ENCODE assay signal across 11 cellular contexts in genomic region chr4:81506731-81507130, GRCh38. TPM values are rescaled to one million over a fixed set of nuclear protein-coding genes. Genes with fewer than 3 reads are reported as not detected.
DNase-seq lines count a peak whose midpoint lies in the region; ATAC-seq and TF ChIP-seq lines count a peak whose summit lies in the region.
"Had no signal": no experiment of that assay in that cellular context is flagged by ENCODE, and none has a peak within 500 bp of the region (broad histone marks: within the 10 kb centered on the region; RNA-seq: fewer than 3 reads in every experiment).

No MANE protein-coding gene starts in this region.

- H3K9ac ChIP-seq in neural progenitor cell: no peak overlapping the region

- TF ChIP-seq POLR2A in stomach (IDR thresholded peaks at IDR 0.05): no peak

- CTCF ChIA-PET in activated CD4-positive, alpha-beta memory T cell treated with anti-CD3 and anti-CD28 coated beads for 36 hours (lab: Charles Lee): no interaction called here
- CTCF ChIA-PET in activated CD4-positive, alpha-beta memory T cell treated with anti-CD3 and anti-CD28 coated beads, Interleukin-2, amount 10 ng/mL, durations not matched to agents 7 days and 5 days (lab: Charles Lee): no interaction called here

- no peak for TF ChIP-seq EP300 in stomach (IDR thresholded peaks at IDR 0.05)

- H3K4me3 Mint-ChIP-seq in activated CD4-positive, alpha-beta memory T cell treated with anti-CD3 and anti-CD28 coated beads for 36 hours: no peak overlapping the region
- no peak overlapping the region for H3K4me3 Mint-ChIP-seq in activated CD4-positive, alpha-beta memory T cell treated with anti-CD3 and anti-CD28 coated beads, Interleukin-2, amount 10 ng/mL, durations not matched to agents 7 days and 5 days
- H3K4me3 Mint-ChIP-seq in stimulated activated naive B cell treated with anti-CD40 and anti-IgM and Interleukin-4, amounts not matched to agents 10 μg/mL and 1 μg/mL and 100 μg/mL, for 72 hours: no peak overlapping the region
- H3K4me3 Mint-ChIP-seq in neural progenitor cell: no peak overlapping the region
- H3K4me3 Mint-ChIP-seq: activated CD8-positive, alpha-beta memory T cell treated with anti-CD3 and anti-CD28 coated beads, Interleukin-2, amount 10 ng/mL, durations not matched to agents 7 days and 5 days had no signal

- ATAC-seq in GM21786 (IDR thresholded peaks at IDR 0.05; ENCODE audit: unreplicated experiment) (peak; percentile 46), HG03469 (IDR thresholded peaks at IDR 0.05; ENCODE audit: unreplicated experiment) (peak; percentile 46)
- ATAC-seq in stimulated activated naive B cell treated with anti-CD40 and anti-IgM and Interleukin-4, amounts not matched to agents 10 μg/mL and 1 μg/mL and 100 μg/mL, for 72 hours (replicated peaks): peak; percentile 84 to 86
- ATAC-seq: activated CD8-positive, alpha-beta memory T cell treated with anti-CD3 and anti-CD28 coated beads, Interleukin-2, amount 10 ng/mL, durations not matched to agents 7 days and 5 days had no signal

- peak; percentile 18 for DNase-seq in activated CD4-positive, alpha-beta memory T cell treated with anti-CD3 and anti-CD28 coated beads for 36 hours
- DNase-seq in activated CD4-positive, alpha-beta memory T cell treated with anti-CD3 and anti-CD28 coated beads, Interleukin-2, amount 10 ng/mL, durations not matched to agents 7 days and 5 days: no peak
- DNase-seq in stimulated activated naive B cell treated with anti-CD40 and anti-IgM and Interleukin-4, amounts not matched to agents 10 μg/mL and 1 μg/mL and 100 μg/mL, for 72 hours: peak; percentile 76
- no peak for DNase-seq in effector CD8-positive, alpha-beta T cell (lab: John Stamatoyannopoulos, UW)
- DNase-seq in neural progenitor cell (ENCODE audit: low spot score): no peak
- no peak for DNase-seq in stomach
- DNase-seq: activated CD8-positive, alpha-beta memory T cell treated with anti-CD3 and anti-CD28 coated beads, Interleukin-2, amount 10 ng/mL, durations not matched to agents 7 days and 5 days; HCEC 1CT; NCI-H526 had no signal

- H3K27me3 ChIP-seq in neural progenitor cell: no peaks in the 10 kb centered on the region
- peaks cover 0 to 4% (median 0%) of the 10 kb centered on the region in 3 donors for H3K27me3 ChIP-seq in stomach

- H2AFZ ChIP-seq in neural progenitor cell (replicated peaks): no peak overlapping the region

- H3K27ac ChIP-seq in neural progenitor cell: no peak overlapping the region
- H3K27ac ChIP-seq in stomach: peak overlapping the region in 1 of 5 donors; percentile 55

- intact Hi-C loops in activated CD4-positive, alpha-beta memory T cell treated with anti-CD3 and anti-CD28 coated beads for 36 hours (cut with micrococcal nuclease): loop anchor here (5.0 kb wide), 1 partner anchor 56 kb away; no protein-coding TSS in a partner anchor
- intact Hi-C loops in stomach (cut with DNase I; ENCODE audit: low total_unique reads): no loop called here

- H3K27me3 Mint-ChIP-seq in activated CD4-positive, alpha-beta memory T cell treated with anti-CD3 and anti-CD28 coated beads for 36 hours: no peaks in the 10 kb centered on the region
- peaks cover 2% of the 10 kb centered on the region for H3K27me3 Mint-ChIP-seq in activated CD4-positive, alpha-beta memory T cell treated with anti-CD3 and anti-CD28 coated beads, Interleukin-2, amount 10 ng/mL, durations not matched to agents 7 days and 5 days
- H3K27me3 Mint-ChIP-seq in stimulated activated naive B cell treated with anti-CD40 and anti-IgM and Interleukin-4, amounts not matched to agents 10 μg/mL and 1 μg/mL and 100 μg/mL, for 72 hours: no peaks in the 10 kb centered on the region
- H3K27me3 Mint-ChIP-seq in neural progenitor cell (ENCODE audit: insufficient read depth, low read depth): peaks cover 6% of the 10 kb centered on the region

- peaks cover 30% of the 10 kb centered on the region for H3K4me1 Mint-ChIP-seq in activated CD4-positive, alpha-beta memory T cell treated with anti-CD3 and anti-CD28 coated beads for 36 hours (ENCODE audit: low read depth)
- H3K4me1 Mint-ChIP-seq in activated CD4-positive, alpha-beta memory T cell treated with anti-CD3 and anti-CD28 coated beads, Interleukin-2, amount 10 ng/mL, durations not matched to agents 7 days and 5 days: peaks cover 26% of the 10 kb centered on the region
- H3K4me1 Mint-ChIP-seq in stimulated activated naive B cell treated with anti-CD40 and anti-IgM and Interleukin-4, amounts not matched to agents 10 μg/mL and 1 μg/mL and 100 μg/mL, for 72 hours: peaks cover 54 to 86% of the 10 kb centered on the region in 2 donors
- peaks cover 45% of the 10 kb centered on the region for H3K4me1 Mint-ChIP-seq in neural progenitor cell

- H3K27ac Mint-ChIP-seq in activated CD4-positive, alpha-beta memory T cell treated with anti-CD3 and anti-CD28 coated beads for 36 hours: no peak overlapping the region
- no peak overlapping the region for H3K27ac Mint-ChIP-seq in activated CD4-positive, alpha-beta memory T cell treated with anti-CD3 and anti-CD28 coated beads, Interleukin-2, amount 10 ng/mL, durations not matched to agents 7 days and 5 days
- peak overlapping the region; percentile 43 for H3K27ac Mint-ChIP-seq in stimulated activated naive B cell treated with anti-CD40 and anti-IgM and Interleukin-4, amounts not matched to agents 10 μg/mL and 1 μg/mL and 100 μg/mL, for 72 hours
- H3K27ac Mint-ChIP-seq in neural progenitor cell: no peak overlapping the region
- H3K27ac Mint-ChIP-seq: activated CD8-positive, alpha-beta memory T cell treated with anti-CD3 and anti-CD28 coated beads, Interleukin-2, amount 10 ng/mL, durations not matched to agents 7 days and 5 days had no signal

- H3K4me3 ChIP-seq in neural progenitor cell: no peak overlapping the region
- no peak overlapping the region for H3K4me3 ChIP-seq in stomach

- H3K9me3 Mint-ChIP-seq in activated CD4-positive, alpha-beta memory T cell treated with anti-CD3 and anti-CD28 coated beads for 36 hours: no peaks in the 10 kb centered on the region
- no peaks in the 10 kb centered on the region for H3K9me3 Mint-ChIP-seq in activated CD4-positive, alpha-beta memory T cell treated with anti-CD3 and anti-CD28 coated beads, Interleukin-2, amount 10 ng/mL, durations not matched to agents 7 days and 5 days
- H3K9me3 Mint-ChIP-seq in stimulated activated naive B cell treated with anti-CD40 and anti-IgM and Interleukin-4, amounts not matched to agents 10 μg/mL and 1 μg/mL and 100 μg/mL, for 72 hours: no peaks in the 10 kb centered on the region
- H3K9me3 Mint-ChIP-seq in neural progenitor cell: no peaks in the 10 kb centered on the region

- H3K36me3 ChIP-seq in neural progenitor cell (no peaks in the 10 kb centered on the region), stomach (no peaks in the 10 kb centered on the region)

- H3K9me3 ChIP-seq in neural progenitor cell (ENCODE audit: low read depth) (no peaks in the 10 kb centered on the region), stomach (no peaks in the 10 kb centered on the region)

- POLR2A ChIA-PET in activated CD4-positive, alpha-beta memory T cell treated with anti-CD3 and anti-CD28 coated beads for 36 hours (lab: Charles Lee): no interaction called here
- POLR2A ChIA-PET in activated CD4-positive, alpha-beta memory T cell treated with anti-CD3 and anti-CD28 coated beads, Interleukin-2, amount 10 ng/mL, durations not matched to agents 7 days and 5 days (lab: Charles Lee): interaction anchor here (1.9 to 3.4 kb wide), 2 partner anchors 14 to 35 kb away, joined by 5 to 15 read pairs; partner anchors contain the start of gene RASGEF1B

- H3K4me2 ChIP-seq in neural progenitor cell: no peak overlapping the region

- TF ChIP-seq CTCF in neural progenitor cell (IDR thresholded peaks at IDR 0.05) (no peak), stomach (IDR thresholded peaks at IDR 0.05) (no peak)

- H3F3A ChIP-seq in neural progenitor cell (ENCODE audit: low read depth): no peaks in the 10 kb centered on the region

- H3K36me3 Mint-ChIP-seq in activated CD4-positive, alpha-beta memory T cell treated with anti-CD3 and anti-CD28 coated beads for 36 hours: no peaks in the 10 kb centered on the region
- no peaks in the 10 kb centered on the region for H3K36me3 Mint-ChIP-seq in activated CD4-positive, alpha-beta memory T cell treated with anti-CD3 and anti-CD28 coated beads, Interleukin-2, amount 10 ng/mL, durations not matched to agents 7 days and 5 days (ENCODE audit: low read depth)
- H3K36me3 Mint-ChIP-seq in stimulated activated naive B cell treated with anti-CD40 and anti-IgM and Interleukin-4, amounts not matched to agents 10 μg/mL and 1 μg/mL and 100 μg/mL, for 72 hours: no peaks in the 10 kb centered on the region
- H3K36me3 Mint-ChIP-seq in neural progenitor cell: no peaks in the 10 kb centered on the region

- H3K4me1 ChIP-seq in neural progenitor cell: peaks cover 15% of the 10 kb centered on the region
- peaks cover 0 to 12% (median 0%) of the 10 kb centered on the region in 4 donors for H3K4me1 ChIP-seq in stomach

- no peaks in the 10 kb centered on the region for H3K79me2 ChIP-seq in neural progenitor cell (ENCODE audit: low read depth)

- WGBS in stomach, 5 donors: 85 to 100% (median 92%) methylated on average over 2 of the region's 2 CpGs

- no peaks in the 10 kb centered on the region for H4K20me1 ChIP-seq in neural progenitor cell (ENCODE audit: low read depth)

RNA-seq across cellular contexts. Expression of gene RASGEF1B, which starts 35.0 kb away (rescaled TPM):
- 1 to 10 TPM; 4.4 to 4.6 TPM for total RNA-seq in activated CD4-positive, alpha-beta memory T cell treated with anti-CD3 and anti-CD28 coated beads for 36 hours
- 1 to 10 TPM; 2.4 to 3.4 TPM for total RNA-seq in activated CD4-positive, alpha-beta memory T cell treated with anti-CD3 and anti-CD28 coated beads, Interleukin-2, amount 10 ng/mL, durations not matched to agents 7 days and 5 days
- total RNA-seq in neural progenitor cell (ENCODE audit: low replicate concordance) (7.5 and 9.4 TPM in 2 replicates), stomach (10 to 100 TPM in 2 of 5 donors, 1 to 10 TPM in 3; 7.1 to 56.8 (median 9.6) TPM)
- 10 to 100 TPM in 1 of 3 donors, 1 to 10 TPM in 2; 5.4 to 11.6 (median 6.8) TPM for polyA plus RNA-seq in stomach

Comparison
In these comparisons a context has a peak if more than half of its experiments do, and no peak if none do; other contexts are left out.
1. DNase-seq: peak in activated CD4-positive, alpha-beta memory T cell treated with anti-CD3 and anti-CD28 coated beads for 36 hours (single experiment) and stimulated activated naive B cell treated with anti-CD40 and anti-IgM and Interleukin-4, amounts not matched to agents 10 μg/mL and 1 μg/mL and 100 μg/mL, for 72 hours (single experiment); none in activated CD4-positive, alpha-beta memory T cell treated with anti-CD3 and anti-CD28 coated beads, Interleukin-2, amount 10 ng/mL, durations not matched to agents 7 days and 5 days (single experiment), effector CD8-positive, alpha-beta T cell (single experiment), neural progenitor cell (single experiment) and stomach (single experiment).
2. Peak in every context shown above with its lines, with median percentiles within 50 percentile points of each other: ATAC-seq.